Comparison of ENCODE assay signal across 1 cellular context in the genomic region with DNA sequence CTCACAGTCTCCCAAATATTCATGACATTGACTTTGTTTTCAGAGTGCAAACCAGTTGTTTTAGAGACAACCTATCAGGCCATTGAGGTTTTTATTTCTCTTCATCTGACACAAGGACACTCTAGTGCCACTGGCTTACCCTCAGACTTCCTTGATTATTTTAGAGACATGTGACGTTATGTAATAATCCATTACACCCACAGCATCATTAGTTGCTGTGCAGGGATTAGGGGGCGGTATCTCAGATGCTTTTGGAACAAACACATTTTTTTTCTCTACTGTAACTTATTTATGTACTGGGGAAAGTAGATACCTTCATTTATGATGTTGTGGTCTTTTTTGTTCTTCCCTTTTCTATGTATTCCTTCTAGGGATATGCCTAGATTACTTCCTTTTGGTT.
A peak's percentile ranks its signal among the peaks of the same experiment; 100 is the strongest.
TF ChIP-seq lines count a peak whose summit lies in the region.

No MANE protein-coding gene starts in this region.

TF ChIP-seq in HepG2, 621 proteins besides CTCF, POLR2A, EP300 and RAD21 (continued from another document):
- TF ChIP-seq AHDC1 (CRISPR knock-in tag; IDR thresholded peaks at IDR 0.05; ENCODE audit: borderline replicate concordance), result no peak
- TF ChIP-seq RFX5 (IDR thresholded peaks at IDR 0.05; ENCODE audit: low read depth, low read length), result peak; percentile 89
- no peak for TF ChIP-seq NFIB (CRISPR knock-in tag; IDR thresholded peaks at IDR 0.05; ENCODE audit: borderline replicate concordance)
- TF ChIP-seq, protein P1, sequence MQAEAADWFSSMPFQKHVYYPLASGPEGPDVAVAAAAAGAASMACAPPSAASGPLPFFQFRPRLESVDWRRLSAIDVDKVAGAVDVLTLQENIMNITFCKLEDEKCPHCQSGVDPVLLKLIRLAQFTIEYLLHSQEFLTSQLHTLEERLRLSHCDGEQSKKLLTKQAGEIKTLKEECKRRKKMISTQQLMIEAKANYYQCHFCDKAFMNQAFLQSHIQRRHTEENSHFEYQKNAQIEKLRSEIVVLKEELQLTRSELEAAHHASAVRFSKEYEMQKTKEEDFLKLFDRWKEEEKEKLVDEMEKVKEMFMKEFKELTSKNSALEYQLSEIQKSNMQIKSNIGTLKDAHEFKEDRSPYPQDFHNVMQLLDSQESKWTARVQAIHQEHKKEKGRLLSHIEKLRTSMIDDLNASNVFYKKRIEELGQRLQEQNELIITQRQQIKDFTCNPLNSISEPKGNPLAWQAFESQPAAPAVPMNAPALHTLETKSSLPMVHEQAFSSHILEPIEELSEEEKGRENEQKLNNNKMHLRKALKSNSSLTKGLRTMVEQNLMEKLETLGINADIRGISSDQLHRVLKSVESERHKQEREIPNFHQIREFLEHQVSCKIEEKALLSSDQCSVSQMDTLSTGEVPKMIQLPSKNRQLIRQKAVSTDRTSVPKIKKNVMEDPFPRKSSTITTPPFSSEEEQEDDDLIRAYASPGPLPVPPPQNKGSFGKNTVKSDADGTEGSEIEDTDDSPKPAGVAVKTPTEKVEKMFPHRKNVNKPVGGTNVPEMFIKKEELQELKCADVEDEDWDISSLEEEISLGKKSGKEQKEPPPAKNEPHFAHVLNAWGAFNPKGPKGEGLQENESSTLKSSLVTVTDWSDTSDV (CRISPR knock-in tag; IDR thresholded peaks at IDR 0.05), result no peak
